2 cellular contexts compared by ENCODE assay signal in the genomic region with DNA sequence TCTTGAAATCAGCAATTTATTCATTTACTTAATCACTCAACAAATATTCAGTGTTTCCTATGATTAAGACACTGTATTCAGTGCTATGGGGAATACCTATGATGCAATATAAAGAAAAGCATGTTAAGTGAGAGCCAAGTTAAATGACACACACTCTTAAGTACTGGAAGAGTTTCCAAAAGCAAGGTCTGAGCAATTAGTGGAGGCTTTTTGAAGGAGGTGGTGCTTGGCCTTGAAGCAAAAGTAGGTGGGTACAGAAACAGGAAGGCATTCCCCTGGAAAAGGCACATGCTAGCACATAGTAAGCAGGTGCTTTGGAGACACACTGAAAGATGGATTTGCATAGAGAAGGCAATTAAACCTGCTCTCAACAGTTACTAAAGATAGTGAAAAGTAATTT.
TF ChIP-seq lines count a peak whose summit lies in the region.

No MANE protein-coding gene starts in this region.

TF ChIP-seq in IMR-90, 13 proteins besides CTCF, POLR2A, EP300 and RAD21 (continued from another document):
- TF ChIP-seq MXI1 (IDR thresholded peaks at IDR 0.05; ENCODE audit: borderline replicate concordance, low read depth, low read length), result peak; percentile 56; the same call in 1 of the 2 replicates
- TF ChIP-seq BHLHE40 (IDR thresholded peaks at IDR 0.05; ENCODE audit: low read depth, low read length), result 0 out of 2 replicates have a peak, but pooled peaks have one; percentile 13
- no peak for TF ChIP-seq RCOR1 (IDR thresholded peaks at IDR 0.05; ENCODE audit: insufficient replicate concordance, low read length)
- TF ChIP-seq, protein P1, sequence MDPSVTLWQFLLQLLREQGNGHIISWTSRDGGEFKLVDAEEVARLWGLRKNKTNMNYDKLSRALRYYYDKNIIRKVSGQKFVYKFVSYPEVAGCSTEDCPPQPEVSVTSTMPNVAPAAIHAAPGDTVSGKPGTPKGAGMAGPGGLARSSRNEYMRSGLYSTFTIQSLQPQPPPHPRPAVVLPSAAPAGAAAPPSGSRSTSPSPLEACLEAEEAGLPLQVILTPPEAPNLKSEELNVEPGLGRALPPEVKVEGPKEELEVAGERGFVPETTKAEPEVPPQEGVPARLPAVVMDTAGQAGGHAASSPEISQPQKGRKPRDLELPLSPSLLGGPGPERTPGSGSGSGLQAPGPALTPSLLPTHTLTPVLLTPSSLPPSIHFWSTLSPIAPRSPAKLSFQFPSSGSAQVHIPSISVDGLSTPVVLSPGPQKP (IDR thresholded peaks at IDR 0.05; ENCODE audit: borderline replicate concordance, low read depth, low read length), result no peak

TF ChIP-seq in HEK293T, 16 proteins besides CTCF, POLR2A, EP300 and RAD21 (continued from another document):
- no peak for TF ChIP-seq NFRKB (IDR thresholded peaks at IDR 0.05)
- no peak for TF ChIP-seq SUZ12 (IDR thresholded peaks at IDR 0.05)
